Comparison of ENCODE assay signal across 8 cellular contexts in the genomic region with DNA sequence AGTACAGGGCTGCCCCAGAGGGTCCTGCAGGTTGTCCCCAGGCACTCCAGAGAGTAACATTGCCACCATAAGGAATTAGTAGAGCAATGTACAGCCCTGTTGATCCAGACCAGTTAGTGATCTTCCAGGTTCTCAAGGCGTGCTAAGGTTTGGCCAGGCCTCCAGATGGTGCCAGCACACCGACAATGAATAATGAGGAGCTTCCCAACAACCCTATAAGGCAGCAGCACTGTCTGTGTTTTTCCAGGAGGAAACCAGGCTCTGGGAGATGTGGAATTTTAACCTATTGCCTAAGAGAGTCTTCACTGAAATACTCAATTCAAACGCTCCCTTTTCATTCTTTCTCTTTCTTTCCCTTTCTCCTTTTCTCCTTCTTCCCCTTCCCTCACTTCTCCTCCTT.
DNase-seq lines count a peak whose midpoint lies in the region; ATAC-seq and TF ChIP-seq lines count a peak whose summit lies in the region.
"Had no signal": no experiment of that assay in that cellular context is flagged by ENCODE, and none has a peak within 500 bp of the region (broad histone marks: within the 10 kb centered on the region; RNA-seq: fewer than 3 reads in every experiment).

No MANE protein-coding gene starts in this region.

- intact Hi-C loops in breast epithelium (cut with DNase I; ENCODE audit: low total_unique reads) = no loop called here

- no peaks in the 10 kb centered on the region for H3K36me3 ChIP-seq in breast epithelium
- no peaks in the 10 kb centered on the region for H3K36me3 ChIP-seq in thoracic aorta
- peaks cover 6% of the 10 kb centered on the region for H3K36me3 ChIP-seq in suprapubic skin

- peaks cover 4 to 10% of the 10 kb centered on the region in 2 donors for H3K4me1 ChIP-seq in breast epithelium
- peaks cover 0 to 34% of the 10 kb centered on the region in 2 donors for H3K4me1 ChIP-seq in thoracic aorta (ENCODE audit: control insufficient read depth in 1 of 2, low read depth in 2 of 2)
- H3K4me1 ChIP-seq in suprapubic skin = peaks cover 23% of the 10 kb centered on the region

- TF ChIP-seq CTCF in breast epithelium (IDR thresholded peaks at IDR 0.05) (peak in 2 of 3 donors; percentile 22 to 43), thoracic aorta (IDR thresholded peaks at IDR 0.05) (peak; percentile 39), suprapubic skin (IDR thresholded peaks at IDR 0.05) (peak in 1 of 2 donors; percentile 26)

- TF ChIP-seq POLR2A in breast epithelium (IDR thresholded peaks at IDR 0.05) (no peak), suprapubic skin (IDR thresholded peaks at IDR 0.05) (no peak)

- H3K27me3 ChIP-seq in breast epithelium (no peaks in the 10 kb centered on the region), thoracic aorta (replicated peaks; ENCODE audit: insufficient read depth) (no peaks in the 10 kb centered on the region), suprapubic skin (no peaks in the 10 kb centered on the region)

- no peak overlapping the region for H3K4me3 ChIP-seq in breast epithelium
- no peak overlapping the region for H3K4me3 ChIP-seq in thoracic aorta
- H3K4me3 ChIP-seq in suprapubic skin = no peak overlapping the region

- ATAC-seq in thoracic aorta (ENCODE audit: insufficient number of reproducible peaks, low FRiP score, low read depth) (no peak), GM18519 (IDR thresholded peaks at IDR 0.05; ENCODE audit: low FRiP score, unreplicated experiment) (no peak), HG03342 (IDR thresholded peaks at IDR 0.05; ENCODE audit: unreplicated experiment) (no peak)
- ATAC-seq: T-cell had no signal

- DNase-seq in NCI-H1092 (lab: John Stamatoyannopoulos, UW) (peak; percentile 15), breast epithelium (ENCODE audit: low spot score in 2 of 2) (peak in 1 of 2 donors; percentile 52), kidney glomerular epithelial cell (lab: John Stamatoyannopoulos, UW) (peak; percentile 17), thoracic aorta (ENCODE audit: low spot score) (no peak), suprapubic skin (ENCODE audit: low spot score in 2 of 2) (no peak)
- DNase-seq: T-cell had no signal

- H3K9me3 ChIP-seq in breast epithelium (no peaks in the 10 kb centered on the region), thoracic aorta (no peaks in the 10 kb centered on the region), suprapubic skin (no peaks in the 10 kb centered on the region)

- no peak for TF ChIP-seq EP300 in suprapubic skin (IDR thresholded peaks at IDR 0.05)

- H3K27ac ChIP-seq in breast epithelium (peak overlapping the region in 1 of 2 donors; percentile 45), thoracic aorta (peak overlapping the region in 1 of 2 donors; percentile 19), suprapubic skin (no peak overlapping the region)

- WGBS in suprapubic skin = 68% methylated on average over 3 of the region's 3 CpGs

Comparison
In these comparisons a context has a peak if more than half of its experiments do, and no peak if none do; other contexts are left out.
1. DNase-seq: peak in NCI-H1092 (single experiment) and kidney glomerular epithelial cell (single experiment); none in thoracic aorta (single experiment) and suprapubic skin (0 of 2).